1 cellular context compared by ENCODE assay signal in the genomic region with DNA sequence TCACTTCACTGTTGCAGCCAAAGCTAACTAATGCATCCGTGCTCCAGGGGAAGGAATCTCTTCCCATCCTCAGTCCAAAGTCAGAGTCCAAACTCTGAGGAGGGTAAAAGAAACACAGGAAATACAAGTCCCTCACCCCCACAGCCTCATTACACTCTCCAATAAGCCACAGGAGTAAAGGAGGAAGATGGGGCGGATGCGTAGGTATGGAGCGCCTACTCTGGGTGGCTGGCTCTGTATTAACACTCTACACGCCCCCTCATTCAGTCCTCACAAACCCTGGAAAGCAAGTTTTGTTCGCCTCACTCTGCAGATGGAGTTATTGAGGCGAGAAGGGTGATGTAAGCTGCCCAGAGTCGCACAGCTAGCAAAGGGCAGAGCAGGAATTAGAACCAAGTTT.
TF ChIP-seq lines count a peak whose summit lies in the region.

No MANE protein-coding gene starts in this region.

TF ChIP-seq in HepG2, 621 proteins besides CTCF, POLR2A, EP300 and RAD21 (continued from another document):
- TF ChIP-seq ZNF407 (CRISPR knock-in tag; IDR thresholded peaks at IDR 0.05; ENCODE audit: not compliant biosample characterization) (no peak), CBFB (CRISPR knock-in tag; IDR thresholded peaks at IDR 0.05) (no peak), MED8 (CRISPR knock-in tag; IDR thresholded peaks at IDR 0.05; ENCODE audit: insufficient replicate concordance) (no peak), ELF3 (CRISPR knock-in tag; IDR thresholded peaks at IDR 0.05) (no peak), ZNF782 (CRISPR knock-in tag; IDR thresholded peaks at IDR 0.05; ENCODE audit: borderline replicate concordance) (no peak), FOXO4 (CRISPR knock-in tag; conservative IDR thresholded peaks at IDR 0.05) (no peak), ZNF549 (CRISPR knock-in tag; IDR thresholded peaks at IDR 0.05) (no peak), ZSCAN12 (CRISPR knock-in tag; IDR thresholded peaks at IDR 0.05) (no peak), SUZ12 (IDR thresholded peaks at IDR 0.05; ENCODE audit: low read depth, low read length) (no peak), RXRB (CRISPR knock-in tag; IDR thresholded peaks at IDR 0.05; ENCODE audit: borderline replicate concordance) (no peak), ZNF34 (CRISPR knock-in tag; IDR thresholded peaks at IDR 0.05; ENCODE audit: borderline replicate concordance) (no peak)
